22 cellular contexts compared by ENCODE assay signal in the genomic region with DNA sequence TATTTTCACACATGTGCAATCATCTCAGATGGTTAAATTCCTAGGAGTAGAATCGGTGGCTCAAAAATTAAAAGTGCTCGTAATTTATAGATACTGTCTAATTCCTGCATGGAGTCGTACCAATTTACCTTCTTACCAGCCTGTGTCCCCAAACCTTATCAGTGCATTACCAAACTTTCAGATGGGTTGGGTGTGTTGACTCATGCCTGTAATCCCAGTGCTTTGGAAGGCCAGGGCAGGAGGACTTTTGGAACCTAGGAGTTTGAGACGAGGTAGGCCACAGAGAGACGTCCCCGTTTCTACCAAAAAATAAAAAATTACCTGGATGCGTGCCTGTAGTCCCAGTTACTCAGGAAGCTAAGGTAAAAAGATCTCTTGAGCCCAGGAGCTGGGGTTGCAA. TPM values are rescaled to one million over a fixed set of nuclear protein-coding genes. Genes with fewer than 3 reads are reported as not detected.
A peak's percentile ranks its signal among the peaks of the same experiment; 100 is the strongest.
DNase-seq lines count a peak whose midpoint lies in the region; ATAC-seq and TF ChIP-seq lines count a peak whose summit lies in the region.
"Had no signal": no experiment of that assay in that cellular context is flagged by ENCODE, and none has a peak within 500 bp of the region (broad histone marks: within the 10 kb centered on the region; RNA-seq: fewer than 3 reads in every experiment).

No MANE protein-coding gene starts in this region.

- H3K79me2 ChIP-seq in GM23338 (replicated peaks; ENCODE audit: insufficient read depth), result no peaks in the 10 kb centered on the region

- H3K36me3 ChIP-seq in GM23338 (ENCODE audit: insufficient read depth) (no peaks in the 10 kb centered on the region), endodermal cell (ENCODE audit: control insufficient read depth, insufficient read depth, low read length) (no peaks in the 10 kb centered on the region)
- no peaks in the 10 kb centered on the region for H3K36me3 ChIP-seq in naive thymus-derived CD4-positive, alpha-beta T cell (ENCODE audit: control insufficient read depth in 2 of 3, insufficient read depth in 3 of 3, low read length in 3 of 3)
- H3K36me3 ChIP-seq in CD8-positive, alpha-beta memory T cell (ENCODE audit: insufficient read depth, low read length), result no peaks in the 10 kb centered on the region
- H3K36me3 ChIP-seq: BE2C; BLaER1 treated with 17β-estradiol and CSF1 and Interleukin-3, amounts not matched to agents 10 nM and 100 nM had no signal

- H3K36me3 Mint-ChIP-seq in GM23338 (ENCODE audit: low read depth) (no peaks in the 10 kb centered on the region; the same call in 2 of the 3 replicates), WTC11 (no peaks in the 10 kb centered on the region), endodermal cell (ENCODE audit: low read depth) (no peaks in the 10 kb centered on the region), type B pancreatic cell (no peaks in the 10 kb centered on the region)
- H3K36me3 Mint-ChIP-seq in naive thymus-derived CD4-positive, alpha-beta T cell, result no peaks in the 10 kb centered on the region
- H3K36me3 Mint-ChIP-seq in CD8-positive, alpha-beta memory T cell, result no peaks in the 10 kb centered on the region
- H3K36me3 Mint-ChIP-seq: CD14-positive monocyte had no signal

- 0 out of 2 replicates have a peak, but pooled peaks cover 6% of the 10 kb centered on the region for H3K9me2 ChIP-seq in GM23338 (ENCODE audit: insufficient read depth)

- DNase-seq in GM23338 (ENCODE audit: low spot score) (no peak), WTC11 (ENCODE audit: low spot score) (no peak), endodermal cell (peak; percentile 22), type B pancreatic cell (ENCODE audit: extremely low spot score, unreplicated experiment) (peak; percentile 15)
- no peak for DNase-seq in stimulated activated CD4-positive, alpha-beta T cell treated with anti-CD3 and anti-CD28 coated beads, Interleukin-4, amount 100 ng/mL, for 1 hour
- DNase-seq in naive thymus-derived CD4-positive, alpha-beta T cell, result no peak
- no peak for DNase-seq in CD8-positive, alpha-beta memory T cell
- DNase-seq: 8988T; ACHN; AML-193; BE2C; Calu3; CD4-positive, alpha-beta T cell; COR-L47; DMS53; DMS79 treated with DMSO at 0.1 percent for 48 hours; GF-D8; GOT3; HCEC 1CT had no signal

- H3K27ac Mint-ChIP-seq in GM23338, result no peak overlapping the region
- peak overlapping the region; percentile 67; the same call in 1 of the 2 replicates for H3K27ac Mint-ChIP-seq in WTC11
- no peak overlapping the region for H3K27ac Mint-ChIP-seq in endodermal cell
- no peak overlapping the region for H3K27ac Mint-ChIP-seq in type B pancreatic cell
- H3K27ac Mint-ChIP-seq in naive thymus-derived CD4-positive, alpha-beta T cell, result no peak overlapping the region
- H3K27ac Mint-ChIP-seq in CD8-positive, alpha-beta memory T cell, result no peak overlapping the region
- H3K27ac Mint-ChIP-seq: CD14-positive monocyte; CD4-positive, alpha-beta T cell had no signal

- H3K27ac ChIP-seq in GM23338 (ENCODE audit: low read depth) (no peak overlapping the region), endodermal cell (ENCODE audit: low read depth, low read length) (no peak overlapping the region)
- H3K27ac ChIP-seq in naive thymus-derived CD4-positive, alpha-beta T cell (ENCODE audit: low read depth, low read length), result no peak overlapping the region
- no peak overlapping the region for H3K27ac ChIP-seq in CD8-positive, alpha-beta memory T cell (ENCODE audit: low read depth, low read length)
- H3K27ac ChIP-seq: A549; BLaER1 treated with 17β-estradiol and CSF1 and Interleukin-3, amounts not matched to agents 10 nM and 100 nM had no signal

- peaks cover 2% of the 10 kb centered on the region; the same call in 1 of the 3 replicates for H3K9me3 Mint-ChIP-seq in GM23338
- peaks cover 9% of the 10 kb centered on the region for H3K9me3 Mint-ChIP-seq in WTC11
- H3K9me3 Mint-ChIP-seq in endodermal cell, result no peaks in the 10 kb centered on the region
- H3K9me3 Mint-ChIP-seq in type B pancreatic cell, result no peaks in the 10 kb centered on the region
- H3K9me3 Mint-ChIP-seq in naive thymus-derived CD4-positive, alpha-beta T cell, result peaks cover 0 to 2% (median 0%) of the 10 kb centered on the region in 11 donors
- H3K9me3 Mint-ChIP-seq in CD8-positive, alpha-beta memory T cell, result no peaks in the 10 kb centered on the region
- H3K9me3 Mint-ChIP-seq: CD4-positive, alpha-beta T cell had no signal

- no peak for TF ChIP-seq CTCF in GM23338 (conservative IDR thresholded peaks at IDR 0.05; ENCODE audit: low read depth in 2 of 2)
- TF ChIP-seq CTCF in WTC11 (IDR thresholded peaks at IDR 0.05), result no peak
- no peak for TF ChIP-seq CTCF in endodermal cell (conservative IDR thresholded peaks at IDR 0.05)
- TF ChIP-seq CTCF in type B pancreatic cell (conservative IDR thresholded peaks at IDR 0.05), result no peak

- peak overlapping the region; percentile 73; the same call in 1 of the 2 replicates for H2AFZ ChIP-seq in GM23338

- H3K4me3 ChIP-seq in GM23338 (no peak overlapping the region), endodermal cell (ENCODE audit: low read length) (no peak overlapping the region)
- no peak overlapping the region for H3K4me3 ChIP-seq in naive thymus-derived CD4-positive, alpha-beta T cell (ENCODE audit: low read length)
- H3K4me3 ChIP-seq in CD8-positive, alpha-beta memory T cell (ENCODE audit: low read length), result no peak overlapping the region
- H3K4me3 ChIP-seq: A549; BLaER1 treated with 17β-estradiol and CSF1 and Interleukin-3, amounts not matched to agents 10 nM and 100 nM had no signal

- POLR2A ChIA-PET in WTC11 (lab: Charles Lee), result interaction anchor here (0.6 kb wide), 1 partner anchor 146 kb away, joined by 4 read pairs; no protein-coding TSS in a partner anchor
- POLR2A ChIA-PET in naive thymus-derived CD4-positive, alpha-beta T cell (lab: Charles Lee), result no interaction called here
- POLR2A ChIA-PET in CD8-positive, alpha-beta memory T cell (lab: Charles Lee), result no interaction called here

- WGBS in endodermal cell (ENCODE audit: insufficient coverage in 1 of 2, insufficient read length in 1 of 2), 2 experiments, result 91 to 94% methylated on average over 6 to 7 of the region's 7 CpGs

- no peak overlapping the region for H3K4me2 ChIP-seq in GM23338
- H3K4me2 ChIP-seq: A549; BLaER1 treated with 17β-estradiol and CSF1 and Interleukin-3, amounts not matched to agents 10 nM and 100 nM had no signal

- intact Hi-C loops in naive thymus-derived CD4-positive, alpha-beta T cell (cut with micrococcal nuclease), result no loop called here

- H3K4me1 Mint-ChIP-seq in GM23338 (peaks cover 4% of the 10 kb centered on the region; the same call in 1 of the 3 replicates), WTC11 (peaks cover 16% of the 10 kb centered on the region), endodermal cell (no peaks in the 10 kb centered on the region), type B pancreatic cell (ENCODE audit: unreplicated experiment) (no peaks in the 10 kb centered on the region)
- no peaks in the 10 kb centered on the region for H3K4me1 Mint-ChIP-seq in naive thymus-derived CD4-positive, alpha-beta T cell
- H3K4me1 Mint-ChIP-seq in CD8-positive, alpha-beta memory T cell, result no peaks in the 10 kb centered on the region
- H3K4me1 Mint-ChIP-seq: CD14-positive monocyte had no signal

- H3K27me3 ChIP-seq in GM23338 (ENCODE audit: insufficient read depth), result no peaks in the 10 kb centered on the region
- H3K27me3 ChIP-seq in endodermal cell (ENCODE audit: control insufficient read depth, insufficient read depth, low read length, poor library complexity, severe bottlenecking), result no peaks in the 10 kb centered on the region
- H3K27me3 ChIP-seq in naive thymus-derived CD4-positive, alpha-beta T cell (ENCODE audit: control insufficient read depth in 2 of 2, insufficient read depth in 2 of 2, low read length in 2 of 2), result no peaks in the 10 kb centered on the region
- no peaks in the 10 kb centered on the region for H3K27me3 ChIP-seq in CD8-positive, alpha-beta memory T cell (ENCODE audit: insufficient read depth, low read length, poor library complexity, severe bottlenecking)
- H3K27me3 ChIP-seq: BE2C; BLaER1 treated with 17β-estradiol and CSF1 and Interleukin-3, amounts not matched to agents 10 nM and 100 nM had no signal

- no peak overlapping the region for H3K9ac ChIP-seq in endodermal cell (ENCODE audit: extremely low read depth, low read length, poor library complexity, severe bottlenecking)
- H3K9ac ChIP-seq: BLaER1 treated with 17β-estradiol and CSF1 and Interleukin-3, amounts not matched to agents 10 nM and 100 nM had no signal

- H3K4me1 ChIP-seq in GM23338 (ENCODE audit: insufficient read depth) (no peaks in the 10 kb centered on the region; the same call in 1 of the 2 replicates), endodermal cell (ENCODE audit: control insufficient read depth, insufficient read depth, low read length) (no peaks in the 10 kb centered on the region)
- H3K4me1 ChIP-seq in naive thymus-derived CD4-positive, alpha-beta T cell (ENCODE audit: control insufficient read depth in 2 of 2, insufficient read depth in 2 of 2, low read length in 2 of 2), result no peaks in the 10 kb centered on the region
- no peaks in the 10 kb centered on the region for H3K4me1 ChIP-seq in CD8-positive, alpha-beta memory T cell (ENCODE audit: insufficient read depth, low read length)
- H3K4me1 ChIP-seq: BE2C; BLaER1 treated with 17β-estradiol and CSF1 and Interleukin-3, amounts not matched to agents 10 nM and 100 nM had no signal

- no peaks in the 10 kb centered on the region for H4K20me1 ChIP-seq in GM23338 (replicated peaks; ENCODE audit: insufficient read depth)
- H4K20me1 ChIP-seq: BLaER1 treated with 17β-estradiol and CSF1 and Interleukin-3, amounts not matched to agents 10 nM and 100 nM had no signal

- H3K4me3 Mint-ChIP-seq in GM23338 (no peak overlapping the region), WTC11 (no peak overlapping the region), endodermal cell (no peak overlapping the region), type B pancreatic cell (no peak overlapping the region)
- H3K4me3 Mint-ChIP-seq in naive thymus-derived CD4-positive, alpha-beta T cell, result no peak overlapping the region
- H3K4me3 Mint-ChIP-seq in CD8-positive, alpha-beta memory T cell, result no peak overlapping the region
- H3K4me3 Mint-ChIP-seq: CD14-positive monocyte; CD4-positive, alpha-beta T cell had no signal

- H3F3A ChIP-seq in GM23338 (replicated peaks; ENCODE audit: low read depth), result no peaks in the 10 kb centered on the region

- ATAC-seq in GM23338 (no peak), WTC11 (no peak)
- no peak for ATAC-seq in naive thymus-derived CD4-positive, alpha-beta T cell
- ATAC-seq: A549 had no signal

- H3K27me3 Mint-ChIP-seq in GM23338 (ENCODE audit: insufficient read depth, low read depth, poor library complexity) (no peaks in the 10 kb centered on the region), WTC11 (ENCODE audit: low read depth) (no peaks in the 10 kb centered on the region; the same call in 1 of the 2 replicates), endodermal cell (ENCODE audit: insufficient read depth) (no peaks in the 10 kb centered on the region), type B pancreatic cell (peaks cover 4% of the 10 kb centered on the region)
- H3K27me3 Mint-ChIP-seq in naive thymus-derived CD4-positive, alpha-beta T cell, result peaks cover 3 to 15% (median 11%) of the 10 kb centered on the region in 5 donors
- H3K27me3 Mint-ChIP-seq in CD8-positive, alpha-beta memory T cell, result peaks cover 4 to 20% of the 10 kb centered on the region in 2 donors

- no peaks in the 10 kb centered on the region for H3K9me3 ChIP-seq in endodermal cell (ENCODE audit: control insufficient read depth, low read length)
- H3K9me3 ChIP-seq in naive thymus-derived CD4-positive, alpha-beta T cell (ENCODE audit: control insufficient read depth in 2 of 3, low read length in 3 of 3), result no peaks in the 10 kb centered on the region
- no peaks in the 10 kb centered on the region for H3K9me3 ChIP-seq in CD8-positive, alpha-beta memory T cell (ENCODE audit: low read length)
- H3K9me3 ChIP-seq: A549; BE2C; BLaER1 treated with 17β-estradiol and CSF1 and Interleukin-3, amounts not matched to agents 10 nM and 100 nM had no signal

- CTCF ChIA-PET in WTC11 (lab: Charles Lee), result interaction anchor here (0.6 kb wide), 2 partner anchors 42 to 72 kb away, joined by 3 to 4 read pairs; no protein-coding TSS in a partner anchor
- CTCF ChIA-PET in naive thymus-derived CD4-positive, alpha-beta T cell (lab: Charles Lee), result no interaction called here
- CTCF ChIA-PET in CD8-positive, alpha-beta memory T cell (lab: Charles Lee), result no interaction called here

RNA-seq across cellular contexts. Expression of gene GPRC5B, which starts 34.5 kb away (rescaled TPM):
- 57.4 and 82.5 TPM in 2 replicates for total RNA-seq in GM23338 (2014; rRNA removed; shearing (Covaris generic))
- 70.9 and 85.6 TPM in 2 replicates for polyA plus RNA-seq in GM23338 (2016; fragmentation: Nextera tagmentation; extraction: Ambion mirVana)
- total RNA-seq in WTC11 (2021), result 104 to 107 TPM (median 105 TPM) in 3 replicates
- total RNA-seq in endodermal cell, result 10 to 100 TPM; 39.5 to 49.1 TPM
- 50.7 TPM for polyA plus RNA-seq in endodermal cell (2013, experiment 1 of 2)
- 41.7 TPM for polyA plus RNA-seq in endodermal cell (2013, experiment 2 of 2)
- total RNA-seq in type B pancreatic cell (ENCODE audit: low replicate concordance), result 25.8 and 53.8 TPM in 2 replicates
- total RNA-seq in naive thymus-derived CD4-positive, alpha-beta T cell, result 1 to 10 TPM in 2 of 5 experiments, under 1 TPM in 3; 0.15 to 5.8 (median 0.40) TPM
- 1 to 10 TPM; 5.4 to 9.8 TPM for polyA plus RNA-seq in naive thymus-derived CD4-positive, alpha-beta T cell
- total RNA-seq in CD8-positive, alpha-beta memory T cell, result under 1 TPM in 1 of 2 experiments, not detected in 1; 0.11 TPM
- polyA plus RNA-seq in CD8-positive, alpha-beta memory T cell, result 0.29 TPM

Comparison
In these comparisons a context has a peak if more than half of its experiments do, and no peak if none do; other contexts are left out.
1. DNase-seq: peak in endodermal cell (single experiment) and type B pancreatic cell (single experiment); none in GM23338 (single experiment), WTC11 (single experiment), stimulated activated CD4-positive, alpha-beta T cell treated with anti-CD3 and anti-CD28 coated beads, Interleukin-4, amount 100 ng/mL, for 1 hour (single experiment), naive thymus-derived CD4-positive, alpha-beta T cell (0 of 9) and CD8-positive, alpha-beta memory T cell (0 of 5).